22 cellular contexts compared by ENCODE assay signal in genomic region chr13:93867481-93867880, GRCh38.
"Had no signal": no experiment of that assay in that cellular context is flagged by ENCODE, and none has a peak within 500 bp of the region (broad histone marks: within the 10 kb centered on the region; RNA-seq: fewer than 3 reads in every experiment).

No MANE protein-coding gene starts in this region.

- H3K27ac ChIP-seq: brain microvascular endothelial cell, colonic mucosa, heart right ventricle, neural progenitor cell, prostate gland, right atrium auricular region, tibial artery had no signal

- ATAC-seq: activated CD8-positive, alpha-beta memory T cell treated with anti-CD3 and anti-CD28 coated beads, Interleukin-2, amount 10 ng/mL, durations not matched to agents 7 days and 5 days; activated T-helper 17 cell treated with anti-CD3 and anti-CD28 coated beads, Interleukin-2, amount 50 U/mL, for 72 hours; heart right ventricle; left ventricle myocardium superior; mucosa of descending colon; stimulated activated naive CD8-positive, alpha-beta T cell treated with anti-CD3 and anti-CD28 coated beads, Interleukin-15, Interleukin-2, amounts not matched to agents 100 U/mL and 50 U/mL, for 24 hours had no signal

- DNase-seq: activated B cell treated with CpG ODN at 0.5 μM for 24 hours; activated CD4-positive, alpha-beta memory T cell treated with anti-CD3 and anti-CD28 coated beads, Interleukin-2, amount 10 ng/mL, durations not matched to agents 7 days and 5 days; activated CD4-positive, alpha-beta T cell treated with anti-CD3 and anti-CD28 coated beads for 48 hours; activated CD8-positive, alpha-beta memory T cell treated with anti-CD3 and anti-CD28 coated beads, Interleukin-2, amount 10 ng/mL, durations not matched to agents 7 days and 5 days; activated naive CD4-positive, alpha-beta T cell; activated naive CD8-positive, alpha-beta T cell treated with anti-CD3 and anti-CD28 coated beads for 36 hours; activated T-cell treated with anti-CD3 and anti-CD28 coated beads, Interleukin-2, amount 50 U/mL, for 1 hour; brain microvascular endothelial cell; colonic mucosa; endodermal cell; heart right ventricle; left ventricle myocardium superior; mucosa of descending colon; naive B cell; stimulated activated CD4-positive, alpha-beta T cell treated with anti-CD3 and anti-CD28 coated beads, Interleukin-2, amount 100 ng/mL, for 24 hours; stimulated activated naive CD8-positive, alpha-beta T cell treated with anti-CD3 and anti-CD28 coated beads, Interleukin-15, Interleukin-2, amounts not matched to agents 100 U/mL and 50 U/mL, for 24 hours; substantia nigra; tibial artery had no signal

- H3K36me3 ChIP-seq: brain microvascular endothelial cell, colonic mucosa, heart right ventricle, neural progenitor cell, prostate gland, right atrium auricular region, tibial artery had no signal

- H3K27me3 ChIP-seq: brain microvascular endothelial cell, colonic mucosa, heart right ventricle, neural progenitor cell, right atrium auricular region, tibial artery had no signal

- H3K4me1 ChIP-seq: colonic mucosa, neural progenitor cell, prostate gland, right atrium auricular region had no signal

- H3K4me3 ChIP-seq: colonic mucosa, heart right ventricle, mucosa of descending colon, neural progenitor cell, prostate gland, right atrium auricular region, tibial artery had no signal

- H3K9me3 ChIP-seq: colonic mucosa, heart right ventricle, mucosa of descending colon, prostate gland, right atrium auricular region, tibial artery had no signal
